Comparison of ENCODE assay signal across 8 cellular contexts in the genomic region with DNA sequence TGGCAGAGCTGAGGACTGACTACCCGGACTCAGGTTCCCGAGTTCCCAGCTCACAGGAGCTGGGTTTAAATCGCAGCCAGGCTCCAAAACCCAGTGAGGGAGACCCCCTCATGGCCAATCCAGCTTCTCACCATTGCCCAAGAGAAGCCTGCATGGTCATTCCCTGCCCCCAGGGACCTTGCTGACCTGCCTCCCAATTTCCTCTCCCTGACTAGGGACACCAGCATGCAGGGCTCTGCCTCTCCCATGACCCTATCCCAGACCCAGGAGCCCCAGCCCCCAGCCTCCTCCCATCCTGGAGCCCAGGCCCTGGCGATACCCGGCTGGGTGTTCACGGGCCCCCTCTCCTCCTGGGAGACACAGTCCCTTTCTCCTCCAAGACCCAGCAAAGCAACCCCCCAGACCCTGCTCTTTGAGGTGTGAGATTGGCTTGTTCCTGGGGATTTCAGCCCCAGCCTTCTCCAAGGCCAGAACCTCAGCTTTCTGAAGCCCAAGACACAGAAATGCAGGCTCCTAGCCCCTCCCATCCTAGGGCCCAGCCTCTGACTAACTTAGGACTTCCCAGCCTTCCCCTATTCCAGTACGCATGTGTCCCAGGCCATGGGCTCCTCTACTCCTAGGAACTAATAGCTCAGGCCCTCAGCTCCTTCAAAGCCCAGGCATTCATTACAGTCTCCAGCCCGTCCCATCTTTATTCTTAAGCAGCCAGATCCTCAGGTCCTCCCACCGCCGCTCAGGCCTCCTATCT. TPM values are rescaled to one million over a fixed set of nuclear protein-coding genes. Genes with fewer than 3 reads are reported as not detected.
DNase-seq lines count a peak whose midpoint lies in the region; ATAC-seq, FAIRE-seq and TF ChIP-seq lines count a peak whose summit lies in the region.

No MANE protein-coding gene starts in this region.

- no peaks in the 10 kb centered on the region for H3K9me3 ChIP-seq in PC-9 (ENCODE audit: insufficient read depth, low read depth)
- no peaks in the 10 kb centered on the region for H3K9me3 ChIP-seq in colonic mucosa
- no peaks in the 10 kb centered on the region for H3K9me3 ChIP-seq in HepG2 (ENCODE audit: low read length)
- no peaks in the 10 kb centered on the region for H3K9me3 ChIP-seq in suprapubic skin

- H3K4me2 ChIP-seq in PC-9 (peak overlapping the region; percentile 95), HepG2 (ENCODE audit: low read depth, low read length) (peak overlapping the region; percentile 93)

- no peaks in the 10 kb centered on the region for H3K9me2 ChIP-seq in PC-9 (ENCODE audit: insufficient read depth)

- in situ Hi-C loops in HepG2 (cut with HindIII; ENCODE audit: extremely low pct_ligation_motif_present, low pct_unique_long_range_greater_than_20kb), result no loop called here

- intact Hi-C loops in activated CD4-positive, alpha-beta T cell treated with anti-CD3 and anti-CD28 coated beads for 36 hours (cut with DNase I, micrococcal nuclease), result loop anchor here (1.0 to 10.0 kb wide), 8 partner anchors 27 to 1033 kb away; a partner anchor contains a TSS
- intact Hi-C loops in PC-9 (cut with micrococcal nuclease; ENCODE audit: unreplicated experiment) (loop anchor here (2.0 to 10.0 kb wide), 5 partner anchors 27 to 653 kb away; a partner anchor contains a TSS), colonic mucosa (cut with DNase I) (no loop called here), HepG2 (cut with micrococcal nuclease; ENCODE audit: unreplicated experiment) (no loop called here)

- H3K4me3 ChIP-seq in PC-9 (peak overlapping the region; percentile 97), colonic mucosa (peak overlapping the region; percentile 76), HepG2 (replicated peaks in 1 of 3; ENCODE audit: insufficient read depth in 1 of 3, low read depth in 2 of 3, low read length in 3 of 3) (peak overlapping the region; percentile 82 to 98 (median 93)), suprapubic skin (peak overlapping the region; percentile 76)

- peak overlapping the region; percentile 97 for H3K27ac Mint-ChIP-seq in activated CD4-positive, alpha-beta T cell treated with anti-CD3 and anti-CD28 coated beads for 36 hours

- H3K4me3 Mint-ChIP-seq in activated CD4-positive, alpha-beta T cell treated with anti-CD3 and anti-CD28 coated beads for 36 hours, result peak overlapping the region; percentile 100

- ATAC-seq in activated CD4-positive, alpha-beta T cell treated with anti-CD3 and anti-CD28 coated beads for 36 hours, result no peak
- ATAC-seq in HepG2 (peak; percentile 19), GM21717 (IDR thresholded peaks at IDR 0.05; ENCODE audit: unreplicated experiment) (no peak)

- H2AFZ ChIP-seq in PC-9, result peak overlapping the region; percentile 92
- peak overlapping the region; percentile 29 for H2AFZ ChIP-seq in HepG2 (ENCODE audit: low read length)

- H3K79me2 ChIP-seq in PC-9 (ENCODE audit: low read depth), result peaks cover 61% of the 10 kb centered on the region
- peaks cover 52% of the 10 kb centered on the region for H3K79me2 ChIP-seq in HepG2 (ENCODE audit: insufficient read depth, low read length)

- H3K27ac ChIP-seq in PC-9 (0 out of 2 replicates have a peak overlapping the region, but pooled peaks have one; percentile 41), colonic mucosa (peak overlapping the region; percentile 86), HepG2 (ENCODE audit: extremely low read length, insufficient read depth, low read length) (peak overlapping the region; percentile 78), suprapubic skin (peak overlapping the region; percentile 95)

- TF ChIP-seq EP300 in HepG2 (IDR thresholded peaks at IDR 0.05; ENCODE audit: low read depth in 2 of 2, low read length in 2 of 2), result no peak
- TF ChIP-seq EP300 in HepG2 (CRISPR knock-in tag; IDR thresholded peaks at IDR 0.05; ENCODE audit: borderline replicate concordance), result no peak
- TF ChIP-seq EP300 in suprapubic skin (IDR thresholded peaks at IDR 0.05), result no peak

- H3F3A ChIP-seq in PC-9 (ENCODE audit: insufficient read depth, low read depth), result peaks cover 12% of the 10 kb centered on the region

- TF ChIP-seq CTCF in PC-9 (conservative IDR thresholded peaks at IDR 0.05) (no peak), colonic mucosa (IDR thresholded peaks at IDR 0.05) (no peak), HepG2 (CRISPR knock-in tag; IDR thresholded peaks at IDR 0.05) (no peak), suprapubic skin (IDR thresholded peaks at IDR 0.05) (no peak)

- H4K20me1 ChIP-seq in PC-9 (ENCODE audit: insufficient read depth), result peaks cover 12% of the 10 kb centered on the region
- no peaks in the 10 kb centered on the region for H4K20me1 ChIP-seq in HepG2 (ENCODE audit: insufficient read depth, low read length)

- H3K36me3 ChIP-seq in PC-9 (ENCODE audit: low read depth), result 0 out of 2 replicates have a peak, but pooled peaks cover 1% of the 10 kb centered on the region
- H3K36me3 ChIP-seq in colonic mucosa, result no peaks in the 10 kb centered on the region
- H3K36me3 ChIP-seq in HepG2 (replicated peaks in 1 of 2; ENCODE audit: control insufficient read depth in 1 of 2, insufficient read depth in 2 of 2, low read length in 2 of 2), result peaks cover 9 to 20% of the 10 kb centered on the region in 2 experiments; a peak in 4 of 5 replicates
- peaks cover 22% of the 10 kb centered on the region for H3K36me3 ChIP-seq in suprapubic skin

- CTCF ChIA-PET in activated CD4-positive, alpha-beta T cell treated with anti-CD3 and anti-CD28 coated beads for 36 hours (lab: Charles Lee), result interaction anchor here (0.7 to 3.4 kb wide), 6 partner anchors 9 to 121 kb away, joined by 3 to 45 read pairs (median 7); no protein-coding TSS in a partner anchor
- CTCF ChIA-PET in PC-9 (lab: Charles Lee) (interaction anchor here (0.5 to 2.6 kb wide), 11 partner anchors 8 to 279 kb away, joined by 3 to 11 read pairs (median 4); a partner anchor contains a TSS), HepG2 (lab: Yijun Ruan, JAX; ENCODE audit: low intra/inter-chr PET ratio, low total read pairs) (no interaction called here)

- H3K4me1 Mint-ChIP-seq in activated CD4-positive, alpha-beta T cell treated with anti-CD3 and anti-CD28 coated beads for 36 hours, result peaks cover 52% of the 10 kb centered on the region

- H3K4me1 ChIP-seq in PC-9 (replicated peaks; ENCODE audit: insufficient read depth) (peaks cover 16% of the 10 kb centered on the region), colonic mucosa (peaks cover 9% of the 10 kb centered on the region), HepG2 (ENCODE audit: insufficient read depth, low read length) (peaks cover 35% of the 10 kb centered on the region), suprapubic skin (peaks cover 44% of the 10 kb centered on the region)

- POLR2A ChIA-PET in activated CD4-positive, alpha-beta T cell treated with anti-CD3 and anti-CD28 coated beads for 36 hours (lab: Charles Lee), result interaction anchor here (0.6 to 0.9 kb wide), 2 partner anchors 180 to 209 kb away, joined by 3 to 6 read pairs; no protein-coding TSS in a partner anchor
- POLR2A ChIA-PET in PC-9 (lab: Charles Lee; ENCODE audit: unreplicated experiment) (interaction anchor here (0.5 to 1.2 kb wide), 11 partner anchors 8 to 859 kb away, joined by 3 to 12 read pairs (median 5); no protein-coding TSS in a partner anchor), HepG2 (lab: Yijun Ruan, JAX) (interaction anchor here (2.2 to 3.7 kb wide), 4 partner anchors 25 to 119 kb away, joined by 24 to 57 read pairs (median 28); a partner anchor contains a TSS)

- no peak for TF ChIP-seq POLR2A in HepG2 (IDR thresholded peaks at IDR 0.05; ENCODE audit: insufficient read depth in 1 of 2, low read depth in 2 of 2, low read length in 2 of 2)
- no peak for TF ChIP-seq POLR2A in suprapubic skin (IDR thresholded peaks at IDR 0.05)

- no peak for DNase-seq in activated CD4-positive, alpha-beta T cell treated with anti-CD3 and anti-CD28 coated beads for 36 hours
- DNase-seq in activated CD4-positive, alpha-beta T cell treated with anti-CD3 and anti-CD28 coated beads, Interleukin-2, amount 50 U/mL, for 4 hours, result no peak
- DNase-seq in PC-9, result peak; percentile 64 to 67
- DNase-seq in colonic mucosa, result peak; percentile 78
- no peak for DNase-seq in HepG2 (ENCODE audit: low spot score)
- no peak for DNase-seq in suprapubic skin (ENCODE audit: low spot score in 2 of 2)
- DNase-seq in NCI-H1436 treated with DMSO at 0.1 percent for 48 hours (lab: John Stamatoyannopoulos, UW), result no peak

- peaks cover 39% of the 10 kb centered on the region for H3K36me3 Mint-ChIP-seq in activated CD4-positive, alpha-beta T cell treated with anti-CD3 and anti-CD28 coated beads for 36 hours (ENCODE audit: low read depth)

- H3K9ac ChIP-seq in colonic mucosa (ENCODE audit: low read depth in 2 of 2, low read length in 2 of 2) (peak overlapping the region; percentile 88 to 99), HepG2 (ENCODE audit: insufficient read depth, low read depth, low read length) (peak overlapping the region; percentile 85)

- BruUV-seq in PC-9 (replicated peaks; lab: Mats Ljungman, UMichigan) (no TSS peak), HepG2 (replicated peaks; lab: Mats Ljungman, UMichigan) (no TSS peak)

- H3K27me3 ChIP-seq in PC-9 (ENCODE audit: insufficient read depth, low read depth), result no peaks in the 10 kb centered on the region
- no peaks in the 10 kb centered on the region for H3K27me3 ChIP-seq in colonic mucosa
- no peaks in the 10 kb centered on the region; a peak in 1 of 5 replicates for H3K27me3 ChIP-seq in HepG2 (ENCODE audit: control insufficient read depth in 1 of 2, insufficient read depth in 2 of 2, low read length in 2 of 2)
- H3K27me3 ChIP-seq in suprapubic skin, result no peaks in the 10 kb centered on the region

- H3K27me3 Mint-ChIP-seq in activated CD4-positive, alpha-beta T cell treated with anti-CD3 and anti-CD28 coated beads for 36 hours, result no peaks in the 10 kb centered on the region

- FAIRE-seq in HepG2 (lab: Jason Lieb, UNC), result no peak

- H3K9me3 Mint-ChIP-seq in activated CD4-positive, alpha-beta T cell treated with anti-CD3 and anti-CD28 coated beads for 36 hours (ENCODE audit: low read depth), result no peaks in the 10 kb centered on the region

- no peak for TF ChIP-seq RAD21 in HepG2 (CRISPR knock-in tag; IDR thresholded peaks at IDR 0.05)

- WGBS in HepG2 (ENCODE audit: low lambda C conversion rate), result 3% methylated on average over 7 of the region's 10 CpGs
- WGBS in suprapubic skin, result 19% methylated on average over 10 of the region's 10 CpGs

RNA-seq across cellular contexts. Expression of a gene that starts 1.1 kb away (rescaled TPM):
- 100 to 1,000 TPM in 1 of 2 experiments, 10 to 100 TPM in 1; 80.2 to 102 TPM for total RNA-seq in activated CD4-positive, alpha-beta T cell treated with anti-CD3 and anti-CD28 coated beads for 36 hours
- total RNA-seq in PC-9 (2021) (47.5 and 54.2 TPM in 2 replicates), colonic mucosa (10 to 100 TPM; 48.8 to 54.7 TPM), HepG2 (2016; rRNA removed; fragmentation: Illumina TruSeq; extraction: Trizol) (16.4 and 18.4 TPM in 2 replicates), suprapubic skin (10 to 100 TPM; 26.4 to 42.0 (median 31.6) TPM)
- 5.2 and 5.3 TPM in 2 replicates for total RNA-seq in HepG2 (2016; cell fraction: cytosol; rRNA removed; fragmentation: Illumina TruSeq; extraction: Trizol; ENCODE audit: low read depth)
- 13.3 and 20.4 TPM in 2 replicates for total RNA-seq in HepG2 (2016; cell fraction: insoluble cytoplasmic fraction; rRNA removed; fragmentation: Illumina TruSeq; extraction: Trizol)
- total RNA-seq in HepG2 (2016; cell fraction: membrane; rRNA removed; fragmentation: Illumina TruSeq; extraction: Trizol), result 4.9 and 5.1 TPM in 2 replicates
- 17.7 and 22.5 TPM in 2 replicates for total RNA-seq in HepG2 (2016; cell fraction: nucleus; rRNA removed; fragmentation: Illumina TruSeq; extraction: Trizol)
- 34.3 and 42.1 TPM in 2 replicates for polyA plus RNA-seq in HepG2 (2011; rRNA removed)
- 15.4 and 24.0 TPM in 2 replicates for polyA plus RNA-seq in HepG2 (2011; cell fraction: cytosol; rRNA removed)
- 43.8 and 62.9 TPM in 2 replicates for polyA plus RNA-seq in HepG2 (2011; cell fraction: nucleus; rRNA removed)
- 10.2 and 20.0 TPM in 2 replicates for polyA plus RNA-seq in HepG2 (2012)
- polyA plus RNA-seq in HepG2 (2016; cell fraction: cytosol; fragmentation: Illumina TruSeq; extraction: Trizol; ENCODE audit: low read depth), result 1.1 and 1.4 TPM in 2 replicates
- 10.8 and 15.0 TPM in 2 replicates for polyA plus RNA-seq in HepG2 (2016; cell fraction: insoluble cytoplasmic fraction; fragmentation: Illumina TruSeq; extraction: Trizol; ENCODE audit: low read depth)
- polyA plus RNA-seq in HepG2 (2016; cell fraction: membrane; fragmentation: Illumina TruSeq; extraction: Trizol; ENCODE audit: low read depth), result 2.9 and 3.5 TPM in 2 replicates
- 28.6 and 30.1 TPM in 2 replicates for polyA plus RNA-seq in HepG2 (2016; cell fraction: nucleus; fragmentation: Illumina TruSeq; extraction: Trizol; ENCODE audit: insufficient read depth, low read depth)
- 85.1 and 134 TPM in 2 replicates for polyA minus RNA-seq in HepG2 (2011; rRNA and poly(A)+ RNA removed; ENCODE audit: low replicate concordance)
- polyA minus RNA-seq in HepG2 (2011; cell fraction: cytosol; rRNA and poly(A)+ RNA removed), result 22.2 and 28.2 TPM in 2 replicates
- polyA minus RNA-seq in HepG2 (2011; cell fraction: nucleus; rRNA and poly(A)+ RNA removed), result 26.5 and 44.0 TPM in 2 replicates

RNA-seq across cellular contexts. Expression of a gene that starts 1.7 kb away (rescaled TPM):
- 100 to 1,000 TPM; 155 to 178 TPM for total RNA-seq in activated CD4-positive, alpha-beta T cell treated with anti-CD3 and anti-CD28 coated beads for 36 hours
- total RNA-seq in PC-9 (2021) (175 and 179 TPM in 2 replicates), colonic mucosa (100 to 1,000 TPM in 1 of 2 donors, 10 to 100 TPM in 1; 54.1 to 151 TPM), HepG2 (2016; rRNA removed; fragmentation: Illumina TruSeq; extraction: Trizol) (108 and 122 TPM in 2 replicates), suprapubic skin (10 to 100 TPM; 37.3 to 70.3 (median 68.8) TPM)
- 42.8 and 44.4 TPM in 2 replicates for total RNA-seq in HepG2 (2016; cell fraction: cytosol; rRNA removed; fragmentation: Illumina TruSeq; extraction: Trizol; ENCODE audit: low read depth)
- total RNA-seq in HepG2 (2016; cell fraction: insoluble cytoplasmic fraction; rRNA removed; fragmentation: Illumina TruSeq; extraction: Trizol), result 98.2 and 127 TPM in 2 replicates
- 53.1 and 56.0 TPM in 2 replicates for total RNA-seq in HepG2 (2016; cell fraction: membrane; rRNA removed; fragmentation: Illumina TruSeq; extraction: Trizol)
- 57.1 and 62.8 TPM in 2 replicates for total RNA-seq in HepG2 (2016; cell fraction: nucleus; rRNA removed; fragmentation: Illumina TruSeq; extraction: Trizol)
- polyA plus RNA-seq in HepG2 (2011; rRNA removed), result 109 and 120 TPM in 2 replicates
- 120 and 188 TPM in 2 replicates for polyA plus RNA-seq in HepG2 (2011; cell fraction: cytosol; rRNA removed)
- 169 and 241 TPM in 2 replicates for polyA plus RNA-seq in HepG2 (2011; cell fraction: nucleus; rRNA removed)
- polyA plus RNA-seq in HepG2 (2012), result 71.6 and 76.0 TPM in 2 replicates
- polyA plus RNA-seq in HepG2 (2016; cell fraction: cytosol; fragmentation: Illumina TruSeq; extraction: Trizol; ENCODE audit: low read depth), result 38.1 and 42.9 TPM in 2 replicates
- 87.8 and 103 TPM in 2 replicates for polyA plus RNA-seq in HepG2 (2016; cell fraction: insoluble cytoplasmic fraction; fragmentation: Illumina TruSeq; extraction: Trizol; ENCODE audit: low read depth)
- polyA plus RNA-seq in HepG2 (2016; cell fraction: membrane; fragmentation: Illumina TruSeq; extraction: Trizol; ENCODE audit: low read depth), result 44.0 and 49.8 TPM in 2 replicates
- 101 and 102 TPM in 2 replicates for polyA plus RNA-seq in HepG2 (2016; cell fraction: nucleus; fragmentation: Illumina TruSeq; extraction: Trizol; ENCODE audit: insufficient read depth, low read depth)
- 203 and 355 TPM in 2 replicates for polyA minus RNA-seq in HepG2 (2011; rRNA and poly(A)+ RNA removed; ENCODE audit: low replicate concordance)
- 65.7 and 86.3 TPM in 2 replicates for polyA minus RNA-seq in HepG2 (2011; cell fraction: cytosol; rRNA and poly(A)+ RNA removed)
- polyA minus RNA-seq in HepG2 (2011; cell fraction: nucleus; rRNA and poly(A)+ RNA removed), result 47.3 and 59.2 TPM in 2 replicates

RNA-seq across cellular contexts. Expression of a gene that starts 24.9 kb away (rescaled TPM):
- total RNA-seq in activated CD4-positive, alpha-beta T cell treated with anti-CD3 and anti-CD28 coated beads for 36 hours, result under 1 TPM; 0.39 to 0.51 TPM
- total RNA-seq in PC-9 (2021) (1.6 and 3.5 TPM in 2 replicates), colonic mucosa (not detected), HepG2 (2016; rRNA removed; fragmentation: Illumina TruSeq; extraction: Trizol) (not detected in 2 replicates), suprapubic skin (not detected)
- total RNA-seq in HepG2 (2016; cell fraction: cytosol; rRNA removed; fragmentation: Illumina TruSeq; extraction: Trizol; ENCODE audit: low read depth), result not detected in 2 replicates
- not detected in 2 replicates for total RNA-seq in HepG2 (2016; cell fraction: insoluble cytoplasmic fraction; rRNA removed; fragmentation: Illumina TruSeq; extraction: Trizol)
- total RNA-seq in HepG2 (2016; cell fraction: membrane; rRNA removed; fragmentation: Illumina TruSeq; extraction: Trizol), result not detected in 2 replicates
- not detected in 2 replicates for total RNA-seq in HepG2 (2016; cell fraction: nucleus; rRNA removed; fragmentation: Illumina TruSeq; extraction: Trizol)
- 0.82 TPM in 1 of 2 replicates, not detected in the other for polyA plus RNA-seq in HepG2 (2011; rRNA removed)
- 0.26 and 0.31 TPM in 2 replicates for polyA plus RNA-seq in HepG2 (2011; cell fraction: cytosol; rRNA removed)
- 14.9 and 17.4 TPM in 2 replicates for polyA plus RNA-seq in HepG2 (2011; cell fraction: nucleus; rRNA removed)
- 0.75 and 0.87 TPM in 2 replicates for polyA plus RNA-seq in HepG2 (2012)
- not detected in 2 replicates for polyA plus RNA-seq in HepG2 (2016; cell fraction: cytosol; fragmentation: Illumina TruSeq; extraction: Trizol; ENCODE audit: low read depth)
- not detected in 2 replicates for polyA plus RNA-seq in HepG2 (2016; cell fraction: insoluble cytoplasmic fraction; fragmentation: Illumina TruSeq; extraction: Trizol; ENCODE audit: low read depth)
- polyA plus RNA-seq in HepG2 (2016; cell fraction: membrane; fragmentation: Illumina TruSeq; extraction: Trizol; ENCODE audit: low read depth), result not detected in 2 replicates
- 1.2 TPM in 1 of 2 replicates, not detected in the other for polyA plus RNA-seq in HepG2 (2016; cell fraction: nucleus; fragmentation: Illumina TruSeq; extraction: Trizol; ENCODE audit: insufficient read depth, low read depth)
- polyA minus RNA-seq in HepG2 (2011; rRNA and poly(A)+ RNA removed; ENCODE audit: low replicate concordance), result not detected in 2 replicates
- not detected in 2 replicates for polyA minus RNA-seq in HepG2 (2011; cell fraction: cytosol; rRNA and poly(A)+ RNA removed)
- polyA minus RNA-seq in HepG2 (2011; cell fraction: nucleus; rRNA and poly(A)+ RNA removed), result not detected in 2 replicates

RNA-seq across cellular contexts. Expression of a gene that starts 26.9 kb away (rescaled TPM):
- total RNA-seq in activated CD4-positive, alpha-beta T cell treated with anti-CD3 and anti-CD28 coated beads for 36 hours, result 1,000 to 10,000 TPM in 1 of 2 experiments, 100 to 1,000 TPM in 1; 809 to 1,111 TPM
- 3,402 and 3,822 TPM in 2 replicates for total RNA-seq in PC-9 (2021)
- total RNA-seq in colonic mucosa, result 1,000 to 10,000 TPM; 1,463 to 1,600 TPM
- 3,909 and 8,800 TPM in 2 replicates for total RNA-seq in HepG2 (2016; rRNA removed; fragmentation: Illumina TruSeq; extraction: Trizol)
- total RNA-seq in HepG2 (2016; cell fraction: cytosol; rRNA removed; fragmentation: Illumina TruSeq; extraction: Trizol; ENCODE audit: low read depth), result 89,971 and 90,879 TPM in 2 replicates
- total RNA-seq in HepG2 (2016; cell fraction: insoluble cytoplasmic fraction; rRNA removed; fragmentation: Illumina TruSeq; extraction: Trizol), result 3,851 and 8,859 TPM in 2 replicates
- 51,578 and 56,338 TPM in 2 replicates for total RNA-seq in HepG2 (2016; cell fraction: membrane; rRNA removed; fragmentation: Illumina TruSeq; extraction: Trizol)
- 2,617 and 3,067 TPM in 2 replicates for total RNA-seq in HepG2 (2016; cell fraction: nucleus; rRNA removed; fragmentation: Illumina TruSeq; extraction: Trizol)
- polyA plus RNA-seq in HepG2 (2011; rRNA removed), result 2,513 and 2,721 TPM in 2 replicates
- 2,416 and 4,778 TPM in 2 replicates for polyA plus RNA-seq in HepG2 (2011; cell fraction: cytosol; rRNA removed)
- polyA plus RNA-seq in HepG2 (2011; cell fraction: nucleus; rRNA removed), result 1,286 and 1,341 TPM in 2 replicates
- 3,171 and 4,080 TPM in 2 replicates for polyA plus RNA-seq in HepG2 (2012)
- 183,517 and 194,436 TPM in 2 replicates for polyA plus RNA-seq in HepG2 (2016; cell fraction: cytosol; fragmentation: Illumina TruSeq; extraction: Trizol; ENCODE audit: low read depth)
- polyA plus RNA-seq in HepG2 (2016; cell fraction: insoluble cytoplasmic fraction; fragmentation: Illumina TruSeq; extraction: Trizol; ENCODE audit: low read depth), result 7,307 and 7,404 TPM in 2 replicates
- polyA plus RNA-seq in HepG2 (2016; cell fraction: membrane; fragmentation: Illumina TruSeq; extraction: Trizol; ENCODE audit: low read depth), result 88,210 and 91,472 TPM in 2 replicates
- polyA plus RNA-seq in HepG2 (2016; cell fraction: nucleus; fragmentation: Illumina TruSeq; extraction: Trizol; ENCODE audit: insufficient read depth, low read depth), result 7,073 and 8,244 TPM in 2 replicates
- polyA minus RNA-seq in HepG2 (2011; rRNA and poly(A)+ RNA removed; ENCODE audit: low replicate concordance), result 1,399 and 2,171 TPM in 2 replicates
- polyA minus RNA-seq in HepG2 (2011; cell fraction: cytosol; rRNA and poly(A)+ RNA removed), result 634 and 932 TPM in 2 replicates
- polyA minus RNA-seq in HepG2 (2011; cell fraction: nucleus; rRNA and poly(A)+ RNA removed), result 209 and 221 TPM in 2 replicates
- 1,000 to 10,000 TPM in 3 of 4 donors, 100 to 1,000 TPM in 1; 883 to 1,582 (median 1,278) TPM for total RNA-seq in suprapubic skin

RNA-seq across cellular contexts. Expression of a gene that starts 32.1 kb away (rescaled TPM):
- total RNA-seq in activated CD4-positive, alpha-beta T cell treated with anti-CD3 and anti-CD28 coated beads for 36 hours, result not detected
- total RNA-seq in PC-9 (2021) (not detected in 2 replicates), colonic mucosa (not detected), HepG2 (2016; rRNA removed; fragmentation: Illumina TruSeq; extraction: Trizol) (not detected in 2 replicates), suprapubic skin (not detected)
- total RNA-seq in HepG2 (2016; cell fraction: cytosol; rRNA removed; fragmentation: Illumina TruSeq; extraction: Trizol; ENCODE audit: low read depth), result not detected in 2 replicates
- not detected in 2 replicates for total RNA-seq in HepG2 (2016; cell fraction: insoluble cytoplasmic fraction; rRNA removed; fragmentation: Illumina TruSeq; extraction: Trizol)
- total RNA-seq in HepG2 (2016; cell fraction: membrane; rRNA removed; fragmentation: Illumina TruSeq; extraction: Trizol), result not detected in 2 replicates
- total RNA-seq in HepG2 (2016; cell fraction: nucleus; rRNA removed; fragmentation: Illumina TruSeq; extraction: Trizol), result not detected in 2 replicates
- not detected in 2 replicates for polyA plus RNA-seq in HepG2 (2011; rRNA removed)
- polyA plus RNA-seq in HepG2 (2011; cell fraction: cytosol; rRNA removed), result not detected in 2 replicates
- 0.31 TPM in 1 of 2 replicates, not detected in the other for polyA plus RNA-seq in HepG2 (2011; cell fraction: nucleus; rRNA removed)
- not detected in 2 replicates for polyA plus RNA-seq in HepG2 (2012)
- polyA plus RNA-seq in HepG2 (2016; cell fraction: cytosol; fragmentation: Illumina TruSeq; extraction: Trizol; ENCODE audit: low read depth), result not detected in 2 replicates
- not detected in 2 replicates for polyA plus RNA-seq in HepG2 (2016; cell fraction: insoluble cytoplasmic fraction; fragmentation: Illumina TruSeq; extraction: Trizol; ENCODE audit: low read depth)
- polyA plus RNA-seq in HepG2 (2016; cell fraction: membrane; fragmentation: Illumina TruSeq; extraction: Trizol; ENCODE audit: low read depth), result not detected in 2 replicates
- polyA plus RNA-seq in HepG2 (2016; cell fraction: nucleus; fragmentation: Illumina TruSeq; extraction: Trizol; ENCODE audit: insufficient read depth, low read depth), result not detected in 2 replicates
- not detected in 2 replicates for polyA minus RNA-seq in HepG2 (2011; rRNA and poly(A)+ RNA removed; ENCODE audit: low replicate concordance)
- not detected in 2 replicates for polyA minus RNA-seq in HepG2 (2011; cell fraction: cytosol; rRNA and poly(A)+ RNA removed)
- polyA minus RNA-seq in HepG2 (2011; cell fraction: nucleus; rRNA and poly(A)+ RNA removed), result not detected in 2 replicates

Comparison
In these comparisons a context has a peak if more than half of its experiments do, and no peak if none do; other contexts are left out.
1. DNase-seq: peak in PC-9 (2 of 2) and colonic mucosa (single experiment); none in activated CD4-positive, alpha-beta T cell treated with anti-CD3 and anti-CD28 coated beads for 36 hours (single experiment), activated CD4-positive, alpha-beta T cell treated with anti-CD3 and anti-CD28 coated beads, Interleukin-2, amount 50 U/mL, for 4 hours (0 of 2), HepG2 (single experiment), suprapubic skin (0 of 2) and NCI-H1436 treated with DMSO at 0.1 percent for 48 hours (single experiment).
2. H3K27ac ChIP-seq: peak in every context shown above with its lines; median percentile 95 in suprapubic skin; 86 in colonic mucosa; 78 in HepG2; 41 in PC-9.
3. intact Hi-C loops: an anchor here in activated CD4-positive, alpha-beta T cell treated with anti-CD3 and anti-CD28 coated beads for 36 hours (1.0 to 10.0 kb wide) and PC-9 (2.0 to 10.0 kb wide); none called in colonic mucosa and HepG2.
4. Peak in every context shown above with its lines, with median percentiles within 50 percentile points of each other: H3K4me3 ChIP-seq.